In genomic region chr17:77450742-77451270, GRCh38 we compare ENCODE assay signal across 8 cellular contexts.
DNase-seq lines count a peak whose midpoint lies in the region; FAIRE-seq and TF ChIP-seq lines count a peak whose summit lies in the region.

No MANE protein-coding gene starts in this region.

- FAIRE-seq in H54 (lab: Jason Lieb, UNC) (no peak), HTR-8/SVneo (lab: Jason Lieb, UNC) (no peak)

- H3K27me3 ChIP-seq in BE2C, result no peaks in the 10 kb centered on the region
- H3K27me3 ChIP-seq in effector memory CD4-positive, alpha-beta T cell (replicated peaks; ENCODE audit: control insufficient read depth, insufficient read depth, low read length, poor library complexity, severe bottlenecking), result no peaks in the 10 kb centered on the region

- H3K9me3 Mint-ChIP-seq in nephron progenitor cell, result no peaks in the 10 kb centered on the region

- H3K9me3 ChIP-seq in BE2C, result no peaks in the 10 kb centered on the region
- no peaks in the 10 kb centered on the region for H3K9me3 ChIP-seq in effector memory CD4-positive, alpha-beta T cell (ENCODE audit: control insufficient read depth, low read length)

- peak overlapping the region; percentile 93 for H3K4me3 ChIP-seq in BE2C (ENCODE audit: low read depth, low read length)
- peak overlapping the region; percentile 91 for H3K4me3 ChIP-seq in effector memory CD4-positive, alpha-beta T cell (ENCODE audit: insufficient read depth, low read depth, low read length, poor library complexity, severe bottlenecking)

- peak overlapping the region; percentile 99 for H3K27ac Mint-ChIP-seq in nephron progenitor cell

- no peaks in the 10 kb centered on the region for H3K27me3 Mint-ChIP-seq in nephron progenitor cell (ENCODE audit: low read depth, poor library complexity)

- TF ChIP-seq CTCF in BE2C (IDR thresholded peaks at IDR 0.05; ENCODE audit: low read depth, low read length), result no peak
- no peak for TF ChIP-seq CTCF in nephron progenitor cell (IDR thresholded peaks at IDR 0.05)

- peak overlapping the region; percentile 85 for H3K27ac ChIP-seq in effector memory CD4-positive, alpha-beta T cell (ENCODE audit: insufficient read depth, low read length, poor library complexity, severe bottlenecking)

- peaks cover 3% of the 10 kb centered on the region for H3K36me3 ChIP-seq in BE2C
- peaks cover 5% of the 10 kb centered on the region for H3K36me3 ChIP-seq in effector memory CD4-positive, alpha-beta T cell (ENCODE audit: control insufficient read depth, insufficient read depth, low read length)

- H3K4me3 Mint-ChIP-seq in nephron progenitor cell, result peak overlapping the region; percentile 92

- H3K36me3 Mint-ChIP-seq in nephron progenitor cell (ENCODE audit: low read depth), result peaks cover 4% of the 10 kb centered on the region

- peaks cover 21% of the 10 kb centered on the region for H3K4me1 ChIP-seq in BE2C
- H3K4me1 ChIP-seq in effector memory CD4-positive, alpha-beta T cell (ENCODE audit: control insufficient read depth, insufficient read depth, low read length, poor library complexity, severe bottlenecking), result peaks cover 61% of the 10 kb centered on the region

- no peak for DNase-seq in BE2C
- peak; percentile 56 for DNase-seq in NCI-H69 (lab: John Stamatoyannopoulos, UW)
- DNase-seq in effector memory CD4-positive, alpha-beta T cell, result no peak
- no peak for DNase-seq in nephron progenitor cell
- no peak for DNase-seq in cerebellar nuclear complex (lab: John Stamatoyannopoulos, UW)
- DNase-seq in H54 (ENCODE audit: insufficient read length, low spot score), result no peak
- DNase-seq in occipital lobe (lab: John Stamatoyannopoulos, UW), result no peak
- no peak for DNase-seq in HTR-8/SVneo (ENCODE audit: insufficient read length, low spot score)

- peaks cover 94% of the 10 kb centered on the region for H3K4me1 Mint-ChIP-seq in nephron progenitor cell

- no peak for TF ChIP-seq POLR2A in H54 (IDR thresholded peaks at IDR 0.05; ENCODE audit: low read depth, low read length)
